ENCODE assay signal across 1 cellular context in genomic region chr22:35842519-35842913, GRCh38.
TF ChIP-seq lines count a peak whose summit lies in the region.

No MANE protein-coding gene starts in this region.

TF ChIP-seq in HepG2, 621 proteins besides CTCF, POLR2A, EP300 and RAD21:
- TF ChIP-seq ZBTB8A (CRISPR knock-in tag; IDR thresholded peaks at IDR 0.05; ENCODE audit: borderline replicate concordance, low read depth), result no peak
- no peak for TF ChIP-seq KAT7 (CRISPR knock-in tag; IDR thresholded peaks at IDR 0.05; ENCODE audit: borderline replicate concordance)
- no peak for TF ChIP-seq SMC3 (IDR thresholded peaks at IDR 0.05; ENCODE audit: low read length)
- TF ChIP-seq ZFP1 (CRISPR knock-in tag; IDR thresholded peaks at IDR 0.05), result no peak
- no peak for TF ChIP-seq ZBTB44 (CRISPR knock-in tag; IDR thresholded peaks at IDR 0.05)
- TF ChIP-seq E2F5 (CRISPR knock-in tag; conservative IDR thresholded peaks at IDR 0.05), result no peak
- no peak for TF ChIP-seq ZNF639 (CRISPR knock-in tag; conservative IDR thresholded peaks at IDR 0.05)
- no peak for TF ChIP-seq HDAC6 (IDR thresholded peaks at IDR 0.05; ENCODE audit: low read depth, low read length)
- no peak for TF ChIP-seq RAD51 (IDR thresholded peaks at IDR 0.05; ENCODE audit: borderline replicate concordance)
- no peak for TF ChIP-seq U2AF1 (optimal IDR thresholded peaks at IDR 0.05; ENCODE audit: low read depth, low read length)
- TF ChIP-seq ZFP62 (CRISPR knock-in tag; IDR thresholded peaks at IDR 0.05), result no peak
- TF ChIP-seq ZBTB38 (CRISPR knock-in tag; IDR thresholded peaks at IDR 0.05), result no peak
- TF ChIP-seq SRSF9 (IDR thresholded peaks at IDR 0.05; ENCODE audit: borderline replicate concordance, insufficient read depth, low read depth, low read length, poor library complexity, severe bottlenecking), result no peak
